In the genomic region with DNA sequence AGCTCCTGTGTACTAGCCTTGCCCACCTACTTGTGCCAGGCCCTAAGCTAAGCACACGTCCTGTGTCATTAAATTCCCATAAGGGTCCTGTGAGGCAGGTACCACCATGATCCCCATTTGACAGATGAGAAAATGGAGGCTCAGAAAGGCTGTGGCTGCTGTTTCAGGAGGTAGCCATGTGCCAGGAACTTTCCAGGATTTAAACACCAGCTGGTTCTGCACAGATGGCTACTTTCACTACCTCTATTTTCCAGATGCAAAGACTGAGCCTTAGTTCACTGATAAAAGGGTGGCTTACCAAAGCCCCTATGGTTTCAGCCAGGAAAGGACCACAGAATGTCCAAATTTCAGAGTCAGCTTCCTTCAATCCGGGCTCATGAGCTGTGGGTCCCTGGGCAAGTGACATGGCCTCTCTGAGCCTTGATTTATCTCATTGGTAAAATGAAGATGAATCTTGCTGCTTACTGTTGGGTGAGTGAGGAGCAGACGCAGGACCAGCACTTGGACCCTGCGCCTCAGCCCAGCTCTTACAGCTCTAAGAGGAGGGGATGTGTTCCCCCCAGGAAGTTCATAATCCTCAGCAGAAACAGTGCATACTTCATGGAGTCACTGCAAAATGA, we compare ENCODE assay signal across 17 cellular contexts. TPM values are rescaled to one million over a fixed set of nuclear protein-coding genes. Genes with fewer than 3 reads are reported as not detected.
DNase-seq lines count a peak whose midpoint lies in the region; ATAC-seq and TF ChIP-seq lines count a peak whose summit lies in the region.
"Had no signal": no experiment of that assay in that cellular context is flagged by ENCODE, and none has a peak within 500 bp of the region (broad histone marks: within the 10 kb centered on the region; RNA-seq: fewer than 3 reads in every experiment).

No MANE protein-coding gene starts in this region.

- peaks cover 2% of the 10 kb centered on the region for H3K36me3 Mint-ChIP-seq in central memory CD8-positive, alpha-beta T cell (ENCODE audit: insufficient read depth)

- H3K4me1 ChIP-seq in BLaER1 (peaks cover 38% of the 10 kb centered on the region), Loucy (ENCODE audit: insufficient read depth, low read length, poor library complexity, severe bottlenecking) (peaks cover 48% of the 10 kb centered on the region), muscle layer of colon (ENCODE audit: insufficient read depth, low read length) (peaks cover 30% of the 10 kb centered on the region), hepatocyte (ENCODE audit: insufficient read depth) (peaks cover 19% of the 10 kb centered on the region), aorta (ENCODE audit: control insufficient read depth in 1 of 2, insufficient read depth in 2 of 2, low read length in 2 of 2) (peaks cover 2 to 5% of the 10 kb centered on the region in 2 donors)
- H3K4me1 ChIP-seq: HAP-1 had no signal

- peaks cover 55% of the 10 kb centered on the region for H3K27me3 ChIP-seq in BLaER1
- no peaks in the 10 kb centered on the region for H3K27me3 ChIP-seq in Loucy (ENCODE audit: insufficient read depth, low read length, poor library complexity, severe bottlenecking)
- no peaks in the 10 kb centered on the region for H3K27me3 ChIP-seq in muscle layer of colon (ENCODE audit: control insufficient read depth in 1 of 2, insufficient read depth in 2 of 2, low read length in 2 of 2)
- H3K27me3 ChIP-seq in hepatocyte, result no peaks in the 10 kb centered on the region
- no peaks in the 10 kb centered on the region for H3K27me3 ChIP-seq in aorta (ENCODE audit: control insufficient read depth in 1 of 2, insufficient read depth in 2 of 2, low read length in 1 of 2)

- ATAC-seq in central memory CD8-positive, alpha-beta T cell (replicated peaks; ENCODE audit: extremely low read depth, poor library complexity, severe bottlenecking), result no peak
- ATAC-seq in aorta (ENCODE audit: low FRiP score), result no peak

- intact Hi-C loops in aorta (cut with DNase I), result no loop called here

- no peaks in the 10 kb centered on the region for H3K27me3 Mint-ChIP-seq in central memory CD8-positive, alpha-beta T cell

- H3K27ac ChIP-seq in BLaER1 (no peak overlapping the region), muscle layer of colon (ENCODE audit: low read depth, low read length) (peak overlapping the region; percentile 15), hepatocyte (no peak overlapping the region), aorta (ENCODE audit: low read depth in 1 of 2, low read length in 2 of 2) (no peak overlapping the region)

- H3K27ac Mint-ChIP-seq in central memory CD8-positive, alpha-beta T cell (ENCODE audit: low read depth), result peak overlapping the region; percentile 77
- H3K27ac Mint-ChIP-seq: activated CD4-positive, alpha-beta T cell treated with anti-CD3 and anti-CD28 coated beads, Interleukin-2, amount 10 ng/mL, durations not matched to agents 24 days and 14 days had no signal

- DNase-seq in central memory CD8-positive, alpha-beta T cell (ENCODE audit: low spot score in 2 of 2), result no peak
- DNase-seq in Kasumi-1 (lab: John Stamatoyannopoulos, UW), result no peak
- no peak for DNase-seq in hepatocyte (ENCODE audit: low spot score)
- DNase-seq in aorta, result no peak
- no peak for DNase-seq in hepatic stellate cell (ENCODE audit: low spot score)
- DNase-seq: activated CD4-positive, alpha-beta T cell treated with anti-CD3 and anti-CD28 coated beads, Interleukin-2, amount 10 ng/mL, durations not matched to agents 24 days and 14 days; activated T-cell treated with anti-CD3 and anti-CD28 coated beads, Interleukin-2, amount 50 U/mL, for 48 hours; DMS153; Karpas-422; NCI-H2081 treated with DMSO at 0.1 percent for 48 hours; NCI-H748 treated with DMSO at 0.1 percent for 48 hours; stimulated activated CD4-positive, alpha-beta T cell treated with anti-CD3 and anti-CD28 coated beads, Interleukin-12 subunit alpha, Interleukin-12 subunit beta, amount 100 ng/mL, for 4 hours had no signal

- H3K9me3 Mint-ChIP-seq in central memory CD8-positive, alpha-beta T cell, result no peaks in the 10 kb centered on the region
- H3K9me3 Mint-ChIP-seq: activated CD4-positive, alpha-beta T cell treated with anti-CD3 and anti-CD28 coated beads, Interleukin-2, amount 10 ng/mL, durations not matched to agents 24 days and 14 days had no signal

- H3K4me3 ChIP-seq in BLaER1 (no peak overlapping the region), Loucy (ENCODE audit: low read length, poor library complexity, severe bottlenecking) (no peak overlapping the region), muscle layer of colon (ENCODE audit: low read depth in 1 of 2, low read length in 2 of 2) (no peak overlapping the region), hepatocyte (no peak overlapping the region), aorta (ENCODE audit: low read length in 2 of 2) (no peak overlapping the region)
- H3K4me3 ChIP-seq: HAP-1 had no signal

- H3K9me3 ChIP-seq in BLaER1 (no peaks in the 10 kb centered on the region), Loucy (ENCODE audit: insufficient read depth, low read depth, low read length) (no peaks in the 10 kb centered on the region), muscle layer of colon (ENCODE audit: low read length) (no peaks in the 10 kb centered on the region), hepatocyte (ENCODE audit: low read depth) (no peaks in the 10 kb centered on the region), aorta (ENCODE audit: control insufficient read depth, low read length) (no peaks in the 10 kb centered on the region)
- H3K9me3 ChIP-seq: HAP-1 had no signal

- no peaks in the 10 kb centered on the region for H3K9me2 ChIP-seq in Loucy (replicated peaks; ENCODE audit: low read depth, low read length)
- H3K9me2 ChIP-seq in hepatocyte (replicated peaks; ENCODE audit: insufficient read depth), result no peaks in the 10 kb centered on the region

- H3K4me3 Mint-ChIP-seq in central memory CD8-positive, alpha-beta T cell, result peak overlapping the region; percentile 8
- H3K4me3 Mint-ChIP-seq: activated CD4-positive, alpha-beta T cell treated with anti-CD3 and anti-CD28 coated beads, Interleukin-2, amount 10 ng/mL, durations not matched to agents 24 days and 14 days had no signal

- H3K9ac ChIP-seq in BLaER1 (no peak overlapping the region), Loucy (ENCODE audit: low read depth, low read length, poor library complexity, severe bottlenecking) (peak overlapping the region; percentile 61), muscle layer of colon (ENCODE audit: low read length) (no peak overlapping the region)

- peaks cover 40% of the 10 kb centered on the region; the same call in 1 of the 2 replicates for H4K20me1 ChIP-seq in BLaER1
- H4K20me1 ChIP-seq in Loucy (ENCODE audit: insufficient read depth, low read length, poor library complexity, severe bottlenecking), result no peaks in the 10 kb centered on the region
- no peaks in the 10 kb centered on the region for H4K20me1 ChIP-seq in hepatocyte (ENCODE audit: insufficient read depth, poor library complexity, severe bottlenecking)

- peak overlapping the region; percentile 74 for H2AFZ ChIP-seq in Loucy (ENCODE audit: low read length)
- H2AFZ ChIP-seq in hepatocyte, result no peak overlapping the region

- H3K36me3 ChIP-seq in BLaER1, result no peaks in the 10 kb centered on the region
- H3K36me3 ChIP-seq in Loucy (ENCODE audit: insufficient read depth, low read length), result no peaks in the 10 kb centered on the region
- no peaks in the 10 kb centered on the region for H3K36me3 ChIP-seq in muscle layer of colon (ENCODE audit: insufficient read depth, low read length)
- no peaks in the 10 kb centered on the region for H3K36me3 ChIP-seq in hepatocyte (replicated peaks; ENCODE audit: insufficient read depth, low read depth)
- H3K36me3 ChIP-seq in aorta (ENCODE audit: control insufficient read depth in 1 of 2, insufficient read depth in 2 of 2, low read length in 1 of 2), result no peaks in the 10 kb centered on the region
- H3K36me3 ChIP-seq: HAP-1 had no signal

- WGBS in hepatocyte (ENCODE audit: low lambda C conversion rate, missing lambda C conversion rate), result 88% methylated on average over 4 of the region's 4 CpGs
- 76 to 78% methylated on average over 4 of the region's 4 CpGs for WGBS in aorta, 2 donors

- TF ChIP-seq CTCF in Loucy (conservative IDR thresholded peaks at IDR 0.05; ENCODE audit: low read length), result no peak
- no peak for TF ChIP-seq CTCF in hepatocyte (IDR thresholded peaks at IDR 0.05; ENCODE audit: poor library complexity)

- H3K4me2 ChIP-seq in BLaER1, result peak overlapping the region; percentile 39; the same call in 1 of the 2 replicates
- H3K4me2 ChIP-seq in Loucy (ENCODE audit: low read depth, low read length, poor library complexity, severe bottlenecking), result peak overlapping the region; percentile 25
- H3K4me2 ChIP-seq in hepatocyte, result no peak overlapping the region

- peaks cover 4% of the 10 kb centered on the region for H3F3A ChIP-seq in Loucy (ENCODE audit: low read depth)

- H3K79me2 ChIP-seq in Loucy (ENCODE audit: insufficient read depth, low read length), result no peaks in the 10 kb centered on the region
- H3K79me2 ChIP-seq in hepatocyte, result no peaks in the 10 kb centered on the region

- peaks cover 23% of the 10 kb centered on the region for H3K4me1 Mint-ChIP-seq in central memory CD8-positive, alpha-beta T cell

RNA-seq across cellular contexts. Expression of a gene that starts 23.5 kb away (rescaled TPM):
- total RNA-seq in hepatocyte (1.4 and 2.2 TPM in 2 replicates), aorta (10 to 100 TPM; 41.9 to 55.4 TPM)
- polyA plus RNA-seq in hepatocyte (1.5 and 3.1 TPM in 2 replicates), aorta (10 to 100 TPM in 1 of 2 donors, 1 to 10 TPM in 1; 9.1 to 11.6 TPM)
- total RNA-seq: activated CD4-positive, alpha-beta T cell treated with anti-CD3 and anti-CD28 coated beads, Interleukin-2, amount 10 ng/mL, durations not matched to agents 24 days and 14 days; T-helper 2 cell treated with Interferon-gamma antibody and Interleukin-4, amounts not matched to agents 100 ng/mL and 5 ng/mL, for 36 hours had no signal

Comparison
In these comparisons a context has a peak if more than half of its experiments do, and no peak if none do; other contexts are left out.
1. RNA of a gene that starts 23.5 kb away (total RNA-seq): 41.9 to 55.4 TPM in aorta; 1.4 to 2.2 TPM in hepatocyte; every median in the first group is over 10 times any median in the second.